In the genomic region with DNA sequence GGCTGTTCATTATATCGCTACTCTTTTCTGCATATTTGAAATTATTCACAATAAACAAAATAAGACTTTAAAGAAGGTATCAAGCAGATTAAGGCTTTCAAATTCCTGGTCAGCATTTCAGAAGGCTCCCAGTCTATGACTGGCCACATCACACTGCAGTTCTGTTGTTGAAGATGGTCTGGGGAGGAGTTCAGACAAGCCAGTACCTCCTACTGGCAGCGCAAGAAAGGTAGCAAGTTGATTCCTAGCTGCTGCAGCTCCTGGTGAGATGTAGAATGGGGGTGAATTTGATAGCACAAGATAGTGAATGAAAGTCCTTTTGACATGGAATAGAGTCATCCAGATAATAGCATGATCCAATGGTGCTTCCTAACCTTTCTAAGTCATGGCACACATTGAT, we compare ENCODE assay signal across 1 cellular context.
TF ChIP-seq lines count a peak whose summit lies in the region.

No MANE protein-coding gene starts in this region.

TF ChIP-seq in H1, 55 proteins besides CTCF, POLR2A, EP300 and RAD21:
- no peak for TF ChIP-seq PHF8 (conservative IDR thresholded peaks at IDR 0.05; ENCODE audit: low read depth, low read length)
- no peak for TF ChIP-seq TBP (IDR thresholded peaks at IDR 0.05; ENCODE audit: low read depth, low read length)
- TF ChIP-seq TCF12 (IDR thresholded peaks at IDR 0.05; ENCODE audit: low read depth, low read length) = no peak
- no peak for TF ChIP-seq GTF2F1 (IDR thresholded peaks at IDR 0.05; ENCODE audit: borderline replicate concordance, low read depth, low read length)
- TF ChIP-seq SUZ12 (IDR thresholded peaks at IDR 0.05; ENCODE audit: low read length) = no peak
- no peak for TF ChIP-seq ATF3 (IDR thresholded peaks at IDR 0.05; ENCODE audit: insufficient read depth, low read depth, low read length)
- no peak for TF ChIP-seq BACH1 (IDR thresholded peaks at IDR 0.05; ENCODE audit: low read length)
- no peak for TF ChIP-seq GABPA (IDR thresholded peaks at IDR 0.05; ENCODE audit: borderline replicate concordance, insufficient read depth, low read length)
- TF ChIP-seq SIN3A (conservative IDR thresholded peaks at IDR 0.05 in 1 of 2, IDR thresholded peaks at IDR 0.05 in 1 of 2; ENCODE audit: low read depth in 1 of 2, low read length in 2 of 2) = no peak
- TF ChIP-seq CBX8 (IDR thresholded peaks at IDR 0.05; ENCODE audit: borderline replicate concordance, low read depth, low read length) = no peak
- TF ChIP-seq KDM4A (IDR thresholded peaks at IDR 0.05; ENCODE audit: low read depth, low read length, severe bottlenecking) = no peak
- TF ChIP-seq, protein P1, sequence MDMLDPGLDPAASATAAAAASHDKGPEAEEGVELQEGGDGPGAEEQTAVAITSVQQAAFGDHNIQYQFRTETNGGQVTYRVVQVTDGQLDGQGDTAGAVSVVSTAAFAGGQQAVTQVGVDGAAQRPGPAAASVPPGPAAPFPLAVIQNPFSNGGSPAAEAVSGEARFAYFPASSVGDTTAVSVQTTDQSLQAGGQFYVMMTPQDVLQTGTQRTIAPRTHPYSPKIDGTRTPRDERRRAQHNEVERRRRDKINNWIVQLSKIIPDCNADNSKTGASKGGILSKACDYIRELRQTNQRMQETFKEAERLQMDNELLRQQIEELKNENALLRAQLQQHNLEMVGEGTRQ (IDR thresholded peaks at IDR 0.05; ENCODE audit: low read length) = no peak
- TF ChIP-seq TAF7 (optimal IDR thresholded peaks at IDR 0.05; ENCODE audit: borderline replicate concordance, low read depth, low read length) = no peak
